Comparison of ENCODE assay signal across 2 cellular contexts in genomic region chr3:171569571-171570132, GRCh38.
TF ChIP-seq lines count a peak whose summit lies in the region.

No MANE protein-coding gene starts in this region.

TF ChIP-seq in WTC11, 78 proteins besides CTCF, POLR2A, EP300 and RAD21 (continued from another document and continues in another):
- TF ChIP-seq AR (CRISPR knock-in tag; IDR thresholded peaks at IDR 0.05) (no peak), NR2C2 (CRISPR knock-in tag; IDR thresholded peaks at IDR 0.05) (no peak), ZNF671 (CRISPR knock-in tag; IDR thresholded peaks at IDR 0.05) (no peak), FOXP1 (CRISPR knock-in tag; IDR thresholded peaks at IDR 0.05; ENCODE audit: borderline replicate concordance) (no peak), SMAD4 (CRISPR knock-in tag; IDR thresholded peaks at IDR 0.05) (no peak), ATF6 (CRISPR knock-in tag; IDR thresholded peaks at IDR 0.05) (no peak), ZBTB21 (CRISPR knock-in tag; IDR thresholded peaks at IDR 0.05; ENCODE audit: borderline replicate concordance) (no peak), E2F5 (CRISPR knock-in tag; IDR thresholded peaks at IDR 0.05) (no peak), ZNF121 (CRISPR knock-in tag; IDR thresholded peaks at IDR 0.05) (no peak), OVOL2 (CRISPR knock-in tag; IDR thresholded peaks at IDR 0.05; ENCODE audit: borderline replicate concordance) (no peak), ZNF512 (CRISPR knock-in tag; IDR thresholded peaks at IDR 0.05; ENCODE audit: borderline replicate concordance) (no peak), ZNF263 (CRISPR knock-in tag; IDR thresholded peaks at IDR 0.05; ENCODE audit: low read depth) (no peak), MAX (CRISPR knock-in tag; IDR thresholded peaks at IDR 0.05) (no peak), ZNF425 (CRISPR knock-in tag; conservative IDR thresholded peaks at IDR 0.05) (no peak)

TF ChIP-seq in SK-N-SH treated with all-trans-retinoic acid at 6 μM for 48 hours, 23 proteins besides CTCF, POLR2A, EP300 and RAD21 (continued from another document):
- TF ChIP-seq TSHZ2 (CRISPR knock-in tag; IDR thresholded peaks at IDR 0.05) (no peak), ARNTL (CRISPR knock-in tag; IDR thresholded peaks at IDR 0.05; ENCODE audit: borderline replicate concordance, low read depth) (no peak), ZNF70 (CRISPR knock-in tag; IDR thresholded peaks at IDR 0.05) (no peak), TCF4 (CRISPR knock-in tag; IDR thresholded peaks at IDR 0.05; ENCODE audit: borderline replicate concordance) (no peak), OSR1 (CRISPR knock-in tag; IDR thresholded peaks at IDR 0.05) (no peak), PPARA (CRISPR knock-in tag; IDR thresholded peaks at IDR 0.05; ENCODE audit: borderline replicate concordance) (no peak), BACH2 (CRISPR knock-in tag; IDR thresholded peaks at IDR 0.05; ENCODE audit: borderline replicate concordance) (no peak), TOX (CRISPR knock-in tag; IDR thresholded peaks at IDR 0.05; ENCODE audit: borderline replicate concordance) (no peak), ZNF565 (CRISPR knock-in tag; conservative IDR thresholded peaks at IDR 0.05; ENCODE audit: low read depth) (no peak), ZFP30 (CRISPR knock-in tag; IDR thresholded peaks at IDR 0.05) (no peak), CSRNP3 (CRISPR knock-in tag; IDR thresholded peaks at IDR 0.05) (no peak)
